Comparison of ENCODE assay signal across 14 cellular contexts in genomic region chr7:2629740-2630681, GRCh38. TPM values are rescaled to one million over a fixed set of nuclear protein-coding genes. Genes with fewer than 3 reads are reported as not detected.
DNase-seq lines count a peak whose midpoint lies in the region; ATAC-seq and TF ChIP-seq lines count a peak whose summit lies in the region.
"Had no signal": no experiment of that assay in that cellular context is flagged by ENCODE, and none has a peak within 500 bp of the region (broad histone marks: within the 10 kb centered on the region; RNA-seq: fewer than 3 reads in every experiment).

No MANE protein-coding gene starts in this region.

- no peaks in the 10 kb centered on the region for H3K27me3 Mint-ChIP-seq in T-helper 17 cell

- peak; percentile 34 for DNase-seq in DMS153 (lab: John Stamatoyannopoulos, UW)
- DNase-seq in DMS153 treated with DMSO at 0.1 percent for 48 hours (lab: John Stamatoyannopoulos, UW; ENCODE audit: unreplicated experiment): no peak
- no peak for DNase-seq in T-helper 17 cell
- DNase-seq in left colon: peak; percentile 73 to 89
- peak; percentile 57 for DNase-seq in stomach
- DNase-seq in NCI-H1092 treated with DMSO at 0.1 percent for 48 hours (lab: John Stamatoyannopoulos, UW): no peak
- DNase-seq in sciatic nerve (ENCODE audit: low spot score): no peak
- no peak for DNase-seq in activated gamma-delta T cell treated with Interleukin-2 at 50 U/mL for 16 hours
- DNase-seq: 8988T; activated CD4-positive, CD25-positive, alpha-beta regulatory T cell treated with anti-CD3 and anti-CD28 coated beads, Interleukin-2, amount 50 U/mL, for 72 hours; activated naive CD4-positive, alpha-beta T cell treated with anti-CD3 and anti-CD28 coated beads, Interleukin-2, amount 50 U/mL, for 16 hours; midbrain; NCI-H345 had no signal

- TF ChIP-seq POLR2A in stomach (IDR thresholded peaks at IDR 0.05): no peak

- intact Hi-C loops in left colon (cut with DNase I, micrococcal nuclease) (no loop called here), stomach (cut with DNase I; ENCODE audit: low total_unique reads) (no loop called here), sciatic nerve (cut with DNase I) (no loop called here)

- no peaks in the 10 kb centered on the region for H3K27me3 ChIP-seq in stomach
- H3K27me3 ChIP-seq: SJSA1 had no signal

- H3K4me3 Mint-ChIP-seq in T-helper 17 cell: peak overlapping the region; percentile 7

- no peaks in the 10 kb centered on the region for H3K36me3 Mint-ChIP-seq in T-helper 17 cell (ENCODE audit: low read depth)

- H3K27ac ChIP-seq in stomach: peak overlapping the region in 4 of 5 donors; percentile 49 to 73 (median 63)
- H3K27ac ChIP-seq: SJSA1 had no signal

- no peak for TF ChIP-seq CTCF in stomach (IDR thresholded peaks at IDR 0.05)

- 45 to 56% (median 52%) methylated on average over 20 to 21 of the region's 21 CpGs for WGBS in stomach, 5 donors

- H3K27ac Mint-ChIP-seq in T-helper 17 cell: no peak overlapping the region

- H3K4me1 Mint-ChIP-seq in T-helper 17 cell: peaks cover 10% of the 10 kb centered on the region

- H3K4me3 ChIP-seq in stomach: no peak overlapping the region
- H3K4me3 ChIP-seq: SJSA1 had no signal

- no peak for TF ChIP-seq EP300 in stomach (IDR thresholded peaks at IDR 0.05)

- no peaks in the 10 kb centered on the region for H3K36me3 ChIP-seq in stomach

- H3K4me1 ChIP-seq in stomach: peaks cover 41 to 58% (median 57%) of the 10 kb centered on the region in 4 donors

- H3K9me3 ChIP-seq in T-helper 17 cell (ENCODE audit: control insufficient read depth, low read length, poor library complexity, severe bottlenecking): no peaks in the 10 kb centered on the region
- H3K9me3 ChIP-seq in stomach: no peaks in the 10 kb centered on the region
- H3K9me3 ChIP-seq: SJSA1 had no signal

- ATAC-seq in T-helper 17 cell (no peak), left colon (peak; percentile 64), sciatic nerve (no peak)

RNA-seq across cellular contexts. Expression of gene TTYH3, which starts 1.8 kb away (rescaled TPM):
- total RNA-seq in T-helper 17 cell: 10 to 100 TPM; 13.2 to 14.8 TPM
- 10 to 100 TPM; 31.3 to 51.0 TPM for total RNA-seq in left colon
- 10 to 100 TPM; 16.2 to 79.1 (median 20.5) TPM for total RNA-seq in stomach
- 10 to 100 TPM in 1 of 3 donors, 1 to 10 TPM in 2; 4.1 to 10.8 (median 4.3) TPM for polyA plus RNA-seq in stomach
- total RNA-seq in sciatic nerve: 38.6 TPM

RNA-seq across cellular contexts. Expression of gene AMZ1, which starts 58.0 kb away (rescaled TPM):
- total RNA-seq in T-helper 17 cell (under 1 TPM; 0.32 to 0.76 TPM), left colon (under 1 TPM in 1 of 2 donors, not detected in 1; 0.28 TPM), stomach (1 to 10 TPM in 1 of 5 donors, under 1 TPM in 2, not detected in 2; under 0.01 to 1.4 (median 0.45) TPM), sciatic nerve (0.31 TPM)
- not detected for polyA plus RNA-seq in stomach

Comparison
In these comparisons a context has a peak if more than half of its experiments do, and no peak if none do; other contexts are left out.
1. DNase-seq: peak in DMS153 (single experiment), left colon (2 of 2) and stomach (single experiment); none in DMS153 treated with DMSO at 0.1 percent for 48 hours (single experiment), T-helper 17 cell (0 of 3), NCI-H1092 treated with DMSO at 0.1 percent for 48 hours (single experiment), sciatic nerve (single experiment) and activated gamma-delta T cell treated with Interleukin-2 at 50 U/mL for 16 hours (single experiment).